In genomic region chr6:26249709-26249958, GRCh38 we compare ENCODE assay signal across 7 cellular contexts.
A peak's percentile ranks its signal among the peaks of the same experiment; 100 is the strongest.
DNase-seq lines count a peak whose midpoint lies in the region; ATAC-seq and TF ChIP-seq lines count a peak whose summit lies in the region.

No MANE protein-coding gene starts in this region.

- ATAC-seq in GM21723 (IDR thresholded peaks at IDR 0.05; ENCODE audit: unreplicated experiment): peak; percentile 27
- ATAC-seq in naive B cell (ENCODE audit: low read depth in 2 of 2): peak; percentile 29 to 34

- no peaks in the 10 kb centered on the region for H3K36me3 Mint-ChIP-seq in dendritic cell treated with granulocyte-macrophage colony-stimulating factor and Interleukin-4, amounts not matched to agents 40 ng/mL and 50 ng/mL, for 4 days (ENCODE audit: low read depth)
- H3K36me3 Mint-ChIP-seq in naive B cell: no peaks in the 10 kb centered on the region

- peak; percentile 11 for TF ChIP-seq CTCF in GM13977 (IDR thresholded peaks at IDR 0.05; ENCODE audit: extremely low read depth, insufficient read depth, missing control alignments)

- intact Hi-C loops in dendritic cell treated with granulocyte-macrophage colony-stimulating factor and Interleukin-4, amounts not matched to agents 40 ng/mL and 50 ng/mL, for 4 days (cut with micrococcal nuclease): no loop called here

- peaks cover 26% of the 10 kb centered on the region for H3K4me1 Mint-ChIP-seq in dendritic cell treated with granulocyte-macrophage colony-stimulating factor and Interleukin-4, amounts not matched to agents 40 ng/mL and 50 ng/mL, for 4 days (ENCODE audit: low read depth)
- peaks cover 27 to 42% (median 35%) of the 10 kb centered on the region in 3 donors for H3K4me1 Mint-ChIP-seq in naive B cell

- DNase-seq in GM13977 (ENCODE audit: low spot score): no peak
- DNase-seq in NCI-H2196 treated with DMSO at 0.1 percent for 48 hours (lab: John Stamatoyannopoulos, UW; ENCODE audit: unreplicated experiment): peak; percentile 44
- no peak for DNase-seq in naive B cell
- DNase-seq in stimulated activated CD4-positive, alpha-beta T cell treated with anti-CD3 and anti-CD28 coated beads, Interleukin-2, amount 100 ng/mL, for 24 hours: no peak
- DNase-seq in NCI-H524 (lab: John Stamatoyannopoulos, UW): no peak

- H3K9me3 Mint-ChIP-seq in dendritic cell treated with granulocyte-macrophage colony-stimulating factor and Interleukin-4, amounts not matched to agents 40 ng/mL and 50 ng/mL, for 4 days: no peaks in the 10 kb centered on the region
- peaks cover 0 to 6% (median 0%) of the 10 kb centered on the region in 7 donors for H3K9me3 Mint-ChIP-seq in naive B cell

- H3K4me3 Mint-ChIP-seq in dendritic cell treated with granulocyte-macrophage colony-stimulating factor and Interleukin-4, amounts not matched to agents 40 ng/mL and 50 ng/mL, for 4 days: peak overlapping the region; percentile 80
- peak overlapping the region; percentile 95 to 100 (median 97) for H3K4me3 Mint-ChIP-seq in naive B cell

- in situ Hi-C loops in GM13977 (cut with MboI; ENCODE audit: low pct_unique_long_range_greater_than_20kb, low sequenced_read_pairs, unreplicated experiment): loop anchor here (25.0 kb wide), 1 partner anchor 1563 kb away; a partner anchor contains a TSS

- peak overlapping the region; percentile 95 for H3K27ac Mint-ChIP-seq in dendritic cell treated with granulocyte-macrophage colony-stimulating factor and Interleukin-4, amounts not matched to agents 40 ng/mL and 50 ng/mL, for 4 days
- peak overlapping the region; percentile 53 to 95 (median 94) for H3K27ac Mint-ChIP-seq in naive B cell

- H3K27me3 Mint-ChIP-seq in dendritic cell treated with granulocyte-macrophage colony-stimulating factor and Interleukin-4, amounts not matched to agents 40 ng/mL and 50 ng/mL, for 4 days: no peaks in the 10 kb centered on the region
- no peaks in the 10 kb centered on the region for H3K27me3 Mint-ChIP-seq in naive B cell
